Comparison of ENCODE assay signal across 8 cellular contexts in the genomic region with DNA sequence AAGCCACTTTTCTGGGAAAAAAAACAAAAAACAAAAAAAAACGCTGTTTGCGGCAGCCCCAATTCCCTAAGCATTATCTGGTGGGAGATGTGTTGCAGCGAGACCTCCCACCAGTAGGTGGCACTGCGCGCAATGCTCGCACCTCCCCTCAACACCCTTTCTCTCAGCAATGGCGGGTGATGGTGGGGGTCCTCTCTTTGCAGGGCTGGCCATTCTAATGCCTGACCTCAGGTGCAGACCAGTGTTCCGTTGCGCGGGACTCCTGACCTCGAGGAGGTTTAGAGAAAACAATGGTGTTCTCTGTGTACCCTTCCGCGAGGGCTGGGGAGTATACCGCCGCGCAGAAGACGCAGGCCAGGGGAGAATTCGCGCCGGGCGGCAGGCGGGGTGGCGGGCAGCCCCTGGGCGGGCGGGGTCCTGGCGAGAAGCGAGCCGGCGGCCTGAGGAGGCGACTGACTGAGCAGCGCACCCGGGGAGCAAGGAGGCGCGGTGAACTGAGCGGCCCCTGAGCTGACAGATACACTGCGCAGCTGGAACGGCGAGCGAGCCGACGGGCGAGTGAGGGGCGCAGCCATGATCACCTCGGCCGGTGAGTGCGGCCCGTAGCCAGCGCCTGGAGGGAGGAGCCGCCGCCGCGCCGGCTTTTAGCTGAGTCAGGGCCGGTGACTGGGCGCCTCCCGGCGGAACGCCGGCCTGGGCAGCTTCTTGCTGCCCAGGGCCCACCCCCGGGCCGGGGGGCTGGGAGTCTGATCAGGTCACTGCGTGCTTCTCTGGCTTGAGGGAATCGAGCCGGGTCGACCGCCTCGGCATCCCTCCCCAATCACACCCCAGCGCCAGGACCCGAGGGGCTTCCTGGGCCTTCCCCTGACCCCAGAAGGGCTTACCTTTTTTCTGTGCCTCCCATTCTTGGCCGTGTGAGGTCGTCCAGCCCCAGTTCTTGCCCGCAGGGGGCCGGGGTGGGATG. TPM values are rescaled to one million over a fixed set of nuclear protein-coding genes. Genes with fewer than 3 reads are reported as not detected.
DNase-seq lines count a peak whose midpoint lies in the region; ATAC-seq and TF ChIP-seq lines count a peak whose summit lies in the region.

PSMD1 (plus strand) TSS at position 415 of the 964 bp plus-strand sequence; CDS start at position 574, 159 bp downstream.

- peaks cover 51% of the 10 kb centered on the region for H3K79me2 ChIP-seq in DND-41 (ENCODE audit: insufficient read depth, low read length)

- ATAC-seq in DND-41 (ENCODE audit: insufficient read depth, low read depth), result peak; percentile 73
- peak; percentile 78 for ATAC-seq in GM21723 (IDR thresholded peaks at IDR 0.05; ENCODE audit: unreplicated experiment)
- ATAC-seq in esophagus mucosa, result peak; percentile 94

- H3K27me3 ChIP-seq in DND-41 (ENCODE audit: insufficient read depth, low read length, poor library complexity) (no peaks in the 10 kb centered on the region), Peyer's patch (no peaks in the 10 kb centered on the region), muscle layer of duodenum (ENCODE audit: low read depth, low read length) (no peaks in the 10 kb centered on the region)

- peak; percentile 98 for TF ChIP-seq CTCF in DND-41 (IDR thresholded peaks at IDR 0.05; ENCODE audit: borderline replicate concordance, extremely low read depth, low read length, poor library complexity, severe bottlenecking)
- peak; percentile 92 to 97 (median 95) for TF ChIP-seq CTCF in Peyer's patch (IDR thresholded peaks at IDR 0.05)

- H4K20me1 ChIP-seq in DND-41 (ENCODE audit: insufficient read depth, low read length), result peaks cover 46% of the 10 kb centered on the region; the same call in 1 of the 2 replicates

- H3K36me3 ChIP-seq in DND-41 (ENCODE audit: insufficient read depth, low read length) (peaks cover 14% of the 10 kb centered on the region), Peyer's patch (peaks cover 0 to 6% (median 0%) of the 10 kb centered on the region in 3 donors), muscle layer of duodenum (ENCODE audit: control insufficient read depth in 1 of 2, insufficient read depth in 2 of 2, low read length in 2 of 2) (peaks cover 0 to 14% of the 10 kb centered on the region in 2 donors)

- TF ChIP-seq POLR2A in Peyer's patch (IDR thresholded peaks at IDR 0.05), result peak in 1 of 2 donors; percentile 47

- DNase-seq in DND-41, result peak; percentile 94
- DNase-seq in KG1 (lab: John Stamatoyannopoulos, UW), result peak; percentile 88
- peak; percentile 87 to 96 (median 93) for DNase-seq in Peyer's patch
- DNase-seq in activated T-cell treated with anti-CD3 and anti-CD28 coated beads, Interleukin-2, amount 50 U/mL, for 48 hours, result peak; percentile 96 to 97
- peak; percentile 88 to 90 for DNase-seq in stimulated activated CD8-positive, alpha-beta memory T cell treated with anti-CD3 and anti-CD28 coated beads, Interleukin-7, amount 100 ng/mL, for 4 hours (ENCODE audit: low read depth in 2 of 2)

- H3K9me3 ChIP-seq in DND-41 (ENCODE audit: insufficient read depth, low read length, severe bottlenecking), result no peaks in the 10 kb centered on the region
- no peaks in the 10 kb centered on the region for H3K9me3 ChIP-seq in Peyer's patch
- H3K9me3 ChIP-seq in muscle layer of duodenum (ENCODE audit: control insufficient read depth in 1 of 2, low read length in 2 of 2), result no peaks in the 10 kb centered on the region

- H3K4me1 ChIP-seq in DND-41 (ENCODE audit: insufficient read depth, low read length) (peaks cover 52% of the 10 kb centered on the region), Peyer's patch (peaks cover 0 to 41% (median 3%) of the 10 kb centered on the region in 4 donors), muscle layer of duodenum (ENCODE audit: control insufficient read depth in 1 of 2, insufficient read depth in 2 of 2, low read length in 2 of 2) (peaks cover 15 to 30% of the 10 kb centered on the region in 2 donors)

- H3K27ac ChIP-seq in DND-41 (ENCODE audit: low read length), result peak within 1 kb of the TSS; percentile 98
- H3K27ac ChIP-seq in Peyer's patch, result peak within 1 kb of the TSS; percentile 88 to 95 (median 92)
- H3K27ac ChIP-seq in muscle layer of duodenum (ENCODE audit: low read length), result peak within 1 kb of the TSS; percentile 80

- H3K9ac ChIP-seq in DND-41 (ENCODE audit: low read depth, low read length), result peak within 1 kb of the TSS; percentile 78

- peak within 1 kb of the TSS; percentile 82 for H3K4me2 ChIP-seq in DND-41 (ENCODE audit: insufficient read depth, low read length)

- H3K4me3 ChIP-seq in DND-41 (ENCODE audit: low read depth in 1 of 2, low read length in 2 of 2) (peak within 1 kb of the TSS; percentile 62 to 74), Peyer's patch (peak within 1 kb of the TSS; percentile 66 to 99 (median 95)), muscle layer of duodenum (ENCODE audit: low read depth in 1 of 2, low read length in 2 of 2) (peak within 1 kb of the TSS; percentile 87 to 98)

- H2AFZ ChIP-seq in DND-41 (ENCODE audit: low read depth, low read length), result peak within 1 kb of the TSS; percentile 95

RNA-seq across cellular contexts. Expression of gene PSMD1, which starts in this region (rescaled TPM):
- total RNA-seq in Peyer's patch (100 to 1,000 TPM in 3 of 4 donors, 10 to 100 TPM in 1; 89.1 to 116 (median 111) TPM), esophagus mucosa (84.0 TPM)

Comparison
In these comparisons a context has a peak if more than half of its experiments do, and no peak if none do; other contexts are left out.
1. Peak in every context shown above with its lines: DNase-seq, ATAC-seq, H3K4me3 ChIP-seq and H3K27ac ChIP-seq.